ENCODE assay signal across 29 cellular contexts in the genomic region with DNA sequence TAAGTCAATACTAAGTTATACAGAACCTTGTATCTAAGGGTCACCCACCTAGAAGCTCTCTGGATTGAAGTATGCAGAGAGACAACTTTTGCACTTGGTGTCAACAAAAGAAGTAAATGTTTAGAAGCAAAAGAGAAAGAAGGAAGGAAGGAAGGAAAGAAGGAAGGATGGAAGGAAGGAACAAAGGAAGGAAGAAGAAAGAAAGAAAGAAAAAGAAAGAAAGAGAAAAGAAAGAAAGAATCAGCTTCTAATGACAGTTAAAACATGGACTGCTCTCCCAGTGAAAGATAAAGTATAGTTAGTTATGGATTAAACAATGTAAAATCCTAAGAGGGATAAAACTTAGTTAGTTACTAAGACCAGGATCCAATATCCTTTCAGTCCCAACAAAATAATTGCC.
"Had no signal": no experiment of that assay in that cellular context is flagged by ENCODE, and none has a peak within 500 bp of the region (broad histone marks: within the 10 kb centered on the region; RNA-seq: fewer than 3 reads in every experiment).

No MANE protein-coding gene starts in this region.

- H3K36me3 ChIP-seq: breast epithelium had no signal

- ATAC-seq: activated CD4-positive, alpha-beta T cell treated with anti-CD3 and anti-CD28 coated beads for 36 hours; activated CD8-positive, alpha-beta T cell treated with anti-CD3 and anti-CD28 coated beads for 36 hours; activated T-cell treated with anti-CD3 and anti-CD28 coated beads, Interleukin-2, amount 50 U/mL, for 72 hours; Panc1; Right ventricle myocardium inferior; T-cell had no signal

- H3K4me1 ChIP-seq: breast epithelium had no signal

- DNase-seq: activated CD4-positive, alpha-beta T cell treated with anti-CD3 and anti-CD28 coated beads for 36 hours; activated CD4-positive, alpha-beta T cell treated with anti-CD3 and anti-CD28 coated beads, Interleukin-2, amount 50 U/mL, for 1 hour; activated CD4-positive, CD25-positive, alpha-beta regulatory T cell; activated CD8-positive, alpha-beta memory T cell treated with anti-CD3 and anti-CD28 coated beads, Interleukin-2, amount 50 U/mL, for 4 hours; activated CD8-positive, alpha-beta T cell treated with anti-CD3 and anti-CD28 coated beads for 36 hours; activated gamma-delta T cell treated with Interleukin-2 at 50 U/mL for 16 hours; activated naive CD4-positive, alpha-beta T cell treated with anti-CD3 and anti-CD28 coated beads, Interleukin-2, amount 10 ng/mL, durations not matched to agents 7 days and 5 days; activated naive CD8-positive, alpha-beta T cell treated with anti-CD3 and anti-CD28 coated beads for 36 hours; activated T-cell treated with anti-CD3 and anti-CD28 coated beads, Interleukin-2, amount 50 U/mL, for 72 hours; anterior cingulate cortex; Kasumi-1; NCI-H1105 treated with DMSO at 0.1 percent for 48 hours; NCI-H1436 treated with DMSO at 0.1 percent for 48 hours; NCI-H187; NCI-H2081; NCI-H510A treated with DMSO at 0.1 percent for 48 hours; NCI-H69; NK-92 treated with Interleukin-12 subunit alpha and Interleukin-12 subunit beta, amount 100 ng/mL, for 24 hours; OCI-M1; RPMI8226; T-cell; T-helper 2 cell; T1000 had no signal

- FAIRE-seq: TTC549 had no signal

- H3K9me3 ChIP-seq: breast epithelium had no signal

- H3K36me3 Mint-ChIP-seq: activated naive CD4-positive, alpha-beta T cell treated with anti-CD3 and anti-CD28 coated beads, Interleukin-2, amount 10 ng/mL, durations not matched to agents 7 days and 5 days; activated naive CD8-positive, alpha-beta T cell treated with anti-CD3 and anti-CD28 coated beads for 36 hours; T-cell had no signal

- H3K9me3 Mint-ChIP-seq: activated CD8-positive, alpha-beta T cell treated with anti-CD3 and anti-CD28 coated beads for 36 hours; activated naive CD4-positive, alpha-beta T cell treated with anti-CD3 and anti-CD28 coated beads, Interleukin-2, amount 10 ng/mL, durations not matched to agents 7 days and 5 days; activated naive CD8-positive, alpha-beta T cell treated with anti-CD3 and anti-CD28 coated beads for 36 hours; activated T-helper 2 cell treated with anti-CD3 and anti-CD28 coated beads, Interferon-gamma antibody, Interleukin-2, Interleukin-4, amounts not matched to agents 10 μg/mL and 5 μg/mL and 100 μg/mL, durations not matched to agents 14 hours and 24 hours and 36 hours; T-cell had no signal

- H3K27ac Mint-ChIP-seq: activated CD4-positive, alpha-beta T cell treated with anti-CD3 and anti-CD28 coated beads for 36 hours; activated CD8-positive, alpha-beta T cell treated with anti-CD3 and anti-CD28 coated beads for 36 hours; activated naive CD4-positive, alpha-beta T cell treated with anti-CD3 and anti-CD28 coated beads, Interleukin-2, amount 10 ng/mL, durations not matched to agents 7 days and 5 days; activated naive CD8-positive, alpha-beta T cell treated with anti-CD3 and anti-CD28 coated beads for 36 hours; activated T-cell treated with anti-CD3 and anti-CD28 coated beads, Interleukin-2, amount 50 U/mL, for 72 hours; activated T-helper 2 cell treated with anti-CD3 and anti-CD28 coated beads, Interferon-gamma antibody, Interleukin-2, Interleukin-4, amounts not matched to agents 10 μg/mL and 5 μg/mL and 100 μg/mL, durations not matched to agents 14 hours and 24 hours and 36 hours; T-cell had no signal

- H3K27me3 Mint-ChIP-seq: activated CD4-positive, alpha-beta T cell treated with anti-CD3 and anti-CD28 coated beads for 36 hours; activated CD8-positive, alpha-beta T cell treated with anti-CD3 and anti-CD28 coated beads for 36 hours; activated naive CD4-positive, alpha-beta T cell treated with anti-CD3 and anti-CD28 coated beads, Interleukin-2, amount 10 ng/mL, durations not matched to agents 7 days and 5 days; activated naive CD8-positive, alpha-beta T cell treated with anti-CD3 and anti-CD28 coated beads for 36 hours; T-cell had no signal

- H3K27me3 ChIP-seq: breast epithelium had no signal

- H3K4me1 Mint-ChIP-seq: activated CD4-positive, alpha-beta T cell treated with anti-CD3 and anti-CD28 coated beads for 36 hours; activated naive CD4-positive, alpha-beta T cell treated with anti-CD3 and anti-CD28 coated beads, Interleukin-2, amount 10 ng/mL, durations not matched to agents 7 days and 5 days; activated naive CD8-positive, alpha-beta T cell treated with anti-CD3 and anti-CD28 coated beads for 36 hours had no signal

- H3K27ac ChIP-seq: breast epithelium, SK-N-MC had no signal

- H3K4me3 ChIP-seq: breast epithelium, SK-N-MC had no signal

- H3K4me3 Mint-ChIP-seq: activated CD4-positive, alpha-beta T cell treated with anti-CD3 and anti-CD28 coated beads for 36 hours; activated CD8-positive, alpha-beta T cell treated with anti-CD3 and anti-CD28 coated beads for 36 hours; activated naive CD4-positive, alpha-beta T cell treated with anti-CD3 and anti-CD28 coated beads, Interleukin-2, amount 10 ng/mL, durations not matched to agents 7 days and 5 days; activated naive CD8-positive, alpha-beta T cell treated with anti-CD3 and anti-CD28 coated beads for 36 hours; activated T-cell treated with anti-CD3 and anti-CD28 coated beads, Interleukin-2, amount 50 U/mL, for 72 hours; T-cell had no signal
